16 cellular contexts compared by ENCODE assay signal in the genomic region with DNA sequence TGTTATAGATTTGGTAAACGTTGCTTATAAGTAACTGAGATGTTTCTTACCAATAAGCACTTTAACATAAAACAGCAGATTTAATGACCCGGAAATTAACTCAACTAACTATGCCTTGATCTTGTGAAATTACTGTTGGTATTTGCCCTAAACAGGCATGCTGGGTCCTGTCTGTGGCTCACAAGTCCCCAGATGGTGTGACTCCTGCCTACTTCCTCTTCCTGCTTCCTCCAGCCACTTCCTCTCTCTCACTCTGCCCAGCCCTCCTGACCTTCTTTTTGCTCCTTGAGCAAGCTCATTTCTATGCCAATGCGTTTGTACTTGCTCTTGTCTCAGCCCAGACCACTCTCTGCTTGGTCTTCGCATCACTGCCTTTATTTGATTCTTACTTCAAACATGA.
A peak's percentile ranks its signal among the peaks of the same experiment; 100 is the strongest.
DNase-seq lines count a peak whose midpoint lies in the region; ATAC-seq, FAIRE-seq and TF ChIP-seq lines count a peak whose summit lies in the region.
"Had no signal": no experiment of that assay in that cellular context is flagged by ENCODE, and none has a peak within 500 bp of the region (broad histone marks: within the 10 kb centered on the region; RNA-seq: fewer than 3 reads in every experiment).

No MANE protein-coding gene starts in this region.

- no peaks in the 10 kb centered on the region for H3K4me1 Mint-ChIP-seq in naive thymus-derived CD4-positive, alpha-beta T cell
- peaks cover 0 to 5% (median 0%) of the 10 kb centered on the region in 4 donors for H3K4me1 Mint-ChIP-seq in naive thymus-derived CD8-positive, alpha-beta T cell
- H3K4me1 Mint-ChIP-seq: T-helper 17 cell had no signal

- TF ChIP-seq CTCF in vagina (IDR thresholded peaks at IDR 0.05) = no peak

- FAIRE-seq in GM12891 (lab: Jason Lieb, UNC) = no peak

- intact Hi-C loops in naive thymus-derived CD4-positive, alpha-beta T cell (cut with micrococcal nuclease) = no loop called here
- intact Hi-C loops in vagina (cut with DNase I) = no loop called here

- POLR2A ChIA-PET in naive thymus-derived CD4-positive, alpha-beta T cell (lab: Charles Lee) = no interaction called here
- POLR2A ChIA-PET in naive thymus-derived CD8-positive, alpha-beta T cell (lab: Charles Lee) = no interaction called here

- H3K27me3 ChIP-seq in naive thymus-derived CD4-positive, alpha-beta T cell (ENCODE audit: control insufficient read depth in 2 of 2, insufficient read depth in 2 of 2, low read length in 2 of 2) = no peaks in the 10 kb centered on the region
- no peaks in the 10 kb centered on the region for H3K27me3 ChIP-seq in effector memory CD4-positive, alpha-beta T cell (replicated peaks; ENCODE audit: control insufficient read depth, insufficient read depth, low read length, poor library complexity, severe bottlenecking)
- no peaks in the 10 kb centered on the region for H3K27me3 ChIP-seq in vagina
- H3K27me3 ChIP-seq: brain microvascular endothelial cell had no signal

- no peaks in the 10 kb centered on the region for H3K4me1 ChIP-seq in naive thymus-derived CD4-positive, alpha-beta T cell (ENCODE audit: control insufficient read depth in 2 of 2, insufficient read depth in 2 of 2, low read length in 2 of 2)
- no peaks in the 10 kb centered on the region for H3K4me1 ChIP-seq in effector memory CD4-positive, alpha-beta T cell (ENCODE audit: control insufficient read depth, insufficient read depth, low read length, poor library complexity, severe bottlenecking)
- H3K4me1 ChIP-seq in vagina = no peaks in the 10 kb centered on the region

- H3K4me3 ChIP-seq in naive thymus-derived CD4-positive, alpha-beta T cell (ENCODE audit: low read length) = no peak overlapping the region
- H3K4me3 ChIP-seq in effector memory CD4-positive, alpha-beta T cell (ENCODE audit: insufficient read depth, low read depth, low read length, poor library complexity, severe bottlenecking) = no peak overlapping the region
- H3K4me3 ChIP-seq in vagina = no peak overlapping the region

- TF ChIP-seq POLR2A in GM12891 (IDR thresholded peaks at IDR 0.05; ENCODE audit: low read depth, low read length) (no peak), vagina (IDR thresholded peaks at IDR 0.05) (no peak)

- DNase-seq in GM12891 (ENCODE audit: insufficient read length, low spot score) (no peak), MV-4-11 (lab: John Stamatoyannopoulos, UW) (peak; percentile 88), UCSD-AML1 (lab: John Stamatoyannopoulos, UW; ENCODE audit: unreplicated experiment) (peak; percentile 10), vagina (ENCODE audit: extremely low spot score in 2 of 2) (no peak), amygdala (lab: John Stamatoyannopoulos, UW) (no peak)
- DNase-seq in naive thymus-derived CD4-positive, alpha-beta T cell = no peak
- DNase-seq in effector memory CD4-positive, alpha-beta T cell = no peak
- DNase-seq in naive thymus-derived CD8-positive, alpha-beta T cell = no peak
- DNase-seq: activated CD4-positive, CD25-positive, alpha-beta regulatory T cell treated with anti-CD3 and anti-CD28 coated beads, Interleukin-2, amount 50 U/mL, for 72 hours; activated naive CD4-positive, alpha-beta T cell treated with Interleukin-2 at 50 U/mL for 16 hours; brain microvascular endothelial cell; hippocampal formation; left colon; NCI-H1436 treated with DMSO at 0.1 percent for 48 hours; NCI-H446; T-helper 17 cell had no signal

- CTCF ChIA-PET in naive thymus-derived CD4-positive, alpha-beta T cell (lab: Charles Lee) = no interaction called here

- H3K27ac ChIP-seq in naive thymus-derived CD4-positive, alpha-beta T cell (ENCODE audit: low read depth, low read length) = no peak overlapping the region
- no peak overlapping the region for H3K27ac ChIP-seq in effector memory CD4-positive, alpha-beta T cell (ENCODE audit: insufficient read depth, low read length, poor library complexity, severe bottlenecking)
- no peak overlapping the region for H3K27ac ChIP-seq in vagina
- H3K27ac ChIP-seq: brain microvascular endothelial cell had no signal

- H3K36me3 ChIP-seq in naive thymus-derived CD4-positive, alpha-beta T cell (ENCODE audit: control insufficient read depth in 2 of 3, insufficient read depth in 3 of 3, low read length in 3 of 3) = no peaks in the 10 kb centered on the region
- no peaks in the 10 kb centered on the region for H3K36me3 ChIP-seq in effector memory CD4-positive, alpha-beta T cell (ENCODE audit: control insufficient read depth, insufficient read depth, low read length)
- H3K36me3 ChIP-seq in vagina = no peaks in the 10 kb centered on the region
- H3K36me3 ChIP-seq: brain microvascular endothelial cell had no signal

- no peaks in the 10 kb centered on the region for H3K27me3 Mint-ChIP-seq in naive thymus-derived CD4-positive, alpha-beta T cell
- peaks cover 0 to 3% (median 2%) of the 10 kb centered on the region in 5 donors for H3K27me3 Mint-ChIP-seq in naive thymus-derived CD8-positive, alpha-beta T cell
- H3K27me3 Mint-ChIP-seq: T-helper 17 cell had no signal

- H3K9me3 ChIP-seq in naive thymus-derived CD4-positive, alpha-beta T cell (ENCODE audit: control insufficient read depth in 2 of 3, low read length in 3 of 3) = no peaks in the 10 kb centered on the region
- H3K9me3 ChIP-seq in effector memory CD4-positive, alpha-beta T cell (ENCODE audit: control insufficient read depth, low read length) = no peaks in the 10 kb centered on the region
- H3K9me3 ChIP-seq in vagina = no peaks in the 10 kb centered on the region

- H3K4me3 Mint-ChIP-seq in naive thymus-derived CD4-positive, alpha-beta T cell = no peak overlapping the region
- no peak overlapping the region for H3K4me3 Mint-ChIP-seq in naive thymus-derived CD8-positive, alpha-beta T cell
- H3K4me3 Mint-ChIP-seq: T-helper 17 cell had no signal

- H3K27ac Mint-ChIP-seq in naive thymus-derived CD4-positive, alpha-beta T cell = no peak overlapping the region
- no peak overlapping the region for H3K27ac Mint-ChIP-seq in naive thymus-derived CD8-positive, alpha-beta T cell
- H3K27ac Mint-ChIP-seq: T-helper 17 cell had no signal

- H3K9me3 Mint-ChIP-seq in naive thymus-derived CD4-positive, alpha-beta T cell = peaks cover 0 to 9% (median 2%) of the 10 kb centered on the region in 11 donors
- peaks cover 0 to 31% (median 2%) of the 10 kb centered on the region in 9 donors for H3K9me3 Mint-ChIP-seq in naive thymus-derived CD8-positive, alpha-beta T cell

- peak; percentile 26 for ATAC-seq in naive thymus-derived CD4-positive, alpha-beta T cell
- ATAC-seq in naive thymus-derived CD8-positive, alpha-beta T cell = no peak
- ATAC-seq: left colon, T-helper 17 cell had no signal

- H3K36me3 Mint-ChIP-seq in naive thymus-derived CD4-positive, alpha-beta T cell = no peaks in the 10 kb centered on the region
- H3K36me3 Mint-ChIP-seq in naive thymus-derived CD8-positive, alpha-beta T cell = no peaks in the 10 kb centered on the region

TF ChIP-seq in GM12891, 5 proteins besides CTCF, POLR2A, EP300 and RAD21:
- TF ChIP-seq POU2F2 (IDR thresholded peaks at IDR 0.05; ENCODE audit: low read depth, low read length) = no peak
- 0 out of 2 replicates have a peak, but pooled peaks have one; percentile 5 for TF ChIP-seq SPI1 (IDR thresholded peaks at IDR 0.05; ENCODE audit: low read depth, low read length)

Comparison
In these comparisons a context has a peak if more than half of its experiments do, and no peak if none do; other contexts are left out.
1. DNase-seq: peak in MV-4-11 (single experiment) and UCSD-AML1 (single experiment); none in GM12891 (single experiment), naive thymus-derived CD4-positive, alpha-beta T cell (0 of 9), effector memory CD4-positive, alpha-beta T cell (0 of 3), vagina (0 of 2), naive thymus-derived CD8-positive, alpha-beta T cell (0 of 10) and amygdala (0 of 56).